8 cellular contexts compared by ENCODE assay signal in genomic region chr17:78313735-78314648, GRCh38. TPM values are rescaled to one million over a fixed set of nuclear protein-coding genes. Genes with fewer than 3 reads are reported as not detected.
DNase-seq lines count a peak whose midpoint lies in the region; ATAC-seq and TF ChIP-seq lines count a peak whose summit lies in the region.

No MANE protein-coding gene starts in this region.

- TF ChIP-seq CTCF in GM12865 (IDR thresholded peaks at IDR 0.05; ENCODE audit: insufficient read depth, low read depth, low read length, missing control alignments) (no peak), MM.1S (IDR thresholded peaks at IDR 0.05; ENCODE audit: low read length) (no peak), left ventricle myocardium inferior (IDR thresholded peaks at IDR 0.05; ENCODE audit: borderline replicate concordance) (no peak), sigmoid colon (IDR thresholded peaks at IDR 0.05) (no peak)

- H3K27me3 ChIP-seq in MM.1S (replicated peaks; ENCODE audit: insufficient read depth, low read length): peaks cover 76% of the 10 kb centered on the region
- H3K27me3 ChIP-seq in left ventricle myocardium inferior (ENCODE audit: low read depth): no peaks in the 10 kb centered on the region
- H3K27me3 ChIP-seq in sigmoid colon: no peaks in the 10 kb centered on the region

- H4K20me1 ChIP-seq in MM.1S (ENCODE audit: insufficient read depth, low read length): no peaks in the 10 kb centered on the region

- no peaks in the 10 kb centered on the region for H3K36me3 ChIP-seq in MM.1S (replicated peaks; ENCODE audit: insufficient read depth, low read length)
- no peaks in the 10 kb centered on the region for H3K36me3 ChIP-seq in SK-N-MC (ENCODE audit: insufficient read depth, low read length)
- no peaks in the 10 kb centered on the region for H3K36me3 ChIP-seq in left ventricle myocardium inferior
- H3K36me3 ChIP-seq in sigmoid colon: no peaks in the 10 kb centered on the region

- H3K4me2 ChIP-seq in MM.1S (ENCODE audit: low read depth, low read length): peak overlapping the region; percentile 87

- no peaks in the 10 kb centered on the region for H3K9me2 ChIP-seq in MM.1S (replicated peaks; ENCODE audit: insufficient read depth, low read length)

- peak in 2 of 4 donors; percentile 28 to 51 for TF ChIP-seq EP300 in sigmoid colon (IDR thresholded peaks at IDR 0.05)

- H3K9ac ChIP-seq in MM.1S (ENCODE audit: low read length): no peak overlapping the region
- H3K9ac ChIP-seq in SK-N-MC (ENCODE audit: insufficient read length): no peak overlapping the region

- no peaks in the 10 kb centered on the region for H3K9me3 ChIP-seq in MM.1S (replicated peaks; ENCODE audit: insufficient read depth, low read length)
- H3K9me3 ChIP-seq in SK-N-MC (ENCODE audit: low read depth, low read length): no peaks in the 10 kb centered on the region
- H3K9me3 ChIP-seq in left ventricle myocardium inferior (replicated peaks): no peaks in the 10 kb centered on the region
- no peaks in the 10 kb centered on the region for H3K9me3 ChIP-seq in sigmoid colon

- intact Hi-C loops in left ventricle myocardium inferior (cut with micrococcal nuclease) (no loop called here), sigmoid colon (cut with DNase I) (loop anchor here (2.0 kb wide), 1 partner anchor 47 kb away; the partner anchor contains the start of gene SOCS3)

- H3K4me3 ChIP-seq in GM12865 (ENCODE audit: low read depth, low read length): peak overlapping the region; percentile 16
- peak overlapping the region; percentile 51 for H3K4me3 ChIP-seq in MM.1S (ENCODE audit: low read length)
- peak overlapping the region; percentile 49 for H3K4me3 ChIP-seq in SK-N-MC
- H3K4me3 ChIP-seq in left ventricle myocardium inferior: peak overlapping the region; percentile 68
- H3K4me3 ChIP-seq in sigmoid colon: peak overlapping the region; percentile 4 to 62 (median 40)

- 0 out of 2 replicates have a peak, but pooled peaks cover 15% of the 10 kb centered on the region for H3K4me1 ChIP-seq in MM.1S (ENCODE audit: low read length)
- H3K4me1 ChIP-seq in left ventricle myocardium inferior: peaks cover 47% of the 10 kb centered on the region
- peaks cover 0 to 48% (median 42%) of the 10 kb centered on the region in 4 donors for H3K4me1 ChIP-seq in sigmoid colon

- H2AFZ ChIP-seq in MM.1S (ENCODE audit: low read length): peak overlapping the region; percentile 47

- 1 to 3% methylated on average over 80 of the region's 80 CpGs for WGBS in sigmoid colon, 2 donors

- TF ChIP-seq POLR2A in sigmoid colon (IDR thresholded peaks at IDR 0.05): no peak

- H3K79me2 ChIP-seq in MM.1S (ENCODE audit: low read length): no peaks in the 10 kb centered on the region

- no peaks in the 10 kb centered on the region for H3F3A ChIP-seq in MM.1S (ENCODE audit: insufficient read depth, low read length)

- DNase-seq in GM12865 (ENCODE audit: low read depth) (peak; percentile 69), MM.1S (peak; percentile 74), SK-N-MC (ENCODE audit: low read depth, low spot score) (no peak), left ventricle myocardium inferior (peak; percentile 80), sigmoid colon (peak; percentile 85)
- peak; percentile 18 for DNase-seq in activated naive CD8-positive, alpha-beta T cell treated with anti-CD3 and anti-CD28 coated beads, Interleukin-2, amount 50 U/mL, for 16 hours (ENCODE audit: low read depth, low spot score)

- H3K27ac ChIP-seq in MM.1S (ENCODE audit: low read length) (no peak overlapping the region), SK-N-MC (peak overlapping the region; percentile 98), left ventricle myocardium inferior (replicated peaks) (peak overlapping the region; percentile 78), sigmoid colon (peak overlapping the region; percentile 44 to 83 (median 72))

- ATAC-seq in HG03039 (IDR thresholded peaks at IDR 0.05; ENCODE audit: unreplicated experiment) (no peak), HG02938 (IDR thresholded peaks at IDR 0.05; ENCODE audit: unreplicated experiment) (no peak)

RNA-seq across cellular contexts. Expression of gene SOCS3, which starts 45.9 kb away (rescaled TPM):
- total RNA-seq in left ventricle myocardium inferior (9.5 TPM), sigmoid colon (100 to 1,000 TPM in 2 of 4 donors, 10 to 100 TPM in 2; 10.3 to 499 (median 82.9) TPM)
- polyA plus RNA-seq in sigmoid colon: 10 to 100 TPM; 11.1 to 64.5 (median 28.2) TPM

Comparison
In these comparisons a context has a peak if more than half of its experiments do, and no peak if none do; other contexts are left out.
1. H3K4me3 ChIP-seq: peak in every context shown above with its lines; median percentile 68 in left ventricle myocardium inferior; 51 in MM.1S; 49 in SK-N-MC; 40 in sigmoid colon; 16 in GM12865.